ENCODE assay signal across 14 cellular contexts in the genomic region with DNA sequence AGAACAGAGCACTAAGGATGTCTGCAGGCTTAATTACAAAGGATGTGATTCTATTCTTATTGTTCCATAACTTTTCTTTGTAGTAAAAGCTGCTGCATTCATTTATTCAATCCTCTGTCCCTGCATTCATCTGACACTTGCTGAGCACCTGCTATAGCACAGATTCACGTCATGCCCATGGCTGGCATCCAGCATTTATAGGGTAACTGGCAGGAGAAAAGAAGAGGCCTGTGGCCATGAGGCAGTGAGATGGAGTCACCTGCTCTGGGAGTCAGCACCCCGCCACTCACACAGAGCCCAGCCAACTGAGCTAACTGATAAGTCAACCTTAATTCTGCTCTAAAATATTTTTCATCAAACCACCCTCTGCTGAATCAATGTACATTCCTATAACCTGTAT. TPM values are rescaled to one million over a fixed set of nuclear protein-coding genes. Genes with fewer than 3 reads are reported as not detected.
DNase-seq lines count a peak whose midpoint lies in the region; ATAC-seq and TF ChIP-seq lines count a peak whose summit lies in the region.
"Had no signal": no experiment of that assay in that cellular context is flagged by ENCODE, and none has a peak within 500 bp of the region (broad histone marks: within the 10 kb centered on the region; RNA-seq: fewer than 3 reads in every experiment).

No MANE protein-coding gene starts in this region.

- DNase-seq in NCI-H345 (lab: John Stamatoyannopoulos, UW) = peak; percentile 16
- DNase-seq in NCI-H345 treated with DMSO at 0.1 percent for 48 hours (lab: John Stamatoyannopoulos, UW; ENCODE audit: unreplicated experiment) = no peak
- DNase-seq in epithelial cell of prostate (ENCODE audit: low read depth, low spot score) = no peak
- peak in 1 of 2 donors; percentile 46 for DNase-seq in uterus
- no peak for DNase-seq in iPS-NIHi11 (ENCODE audit: low spot score)
- DNase-seq in SKM-1 (lab: John Stamatoyannopoulos, UW; ENCODE audit: unreplicated experiment) = no peak
- DNase-seq: activated CD4-positive, alpha-beta memory T cell treated with anti-CD3 and anti-CD28 coated beads, Interleukin-2, amount 10 ng/mL, durations not matched to agents 7 days and 5 days; activated effector memory CD4-positive, alpha-beta T cell treated with anti-CD3 and anti-CD28 coated beads, Interleukin-2, amount 50 U/mL, for 16 hours; effector CD8-positive, alpha-beta T cell; NCI-H69; substantia nigra had no signal

- H3K27ac ChIP-seq in epithelial cell of prostate = peak overlapping the region; percentile 49
- H3K27ac ChIP-seq in muscle layer of colon (ENCODE audit: low read depth, low read length) = peak overlapping the region; percentile 79
- peak overlapping the region; percentile 73 to 83 for H3K27ac ChIP-seq in uterus
- H3K27ac ChIP-seq: neural progenitor cell had no signal

- H3K27me3 ChIP-seq in muscle layer of colon (ENCODE audit: control insufficient read depth in 1 of 2, insufficient read depth in 2 of 2, low read length in 2 of 2) = no peaks in the 10 kb centered on the region
- H3K27me3 ChIP-seq in uterus = no peaks in the 10 kb centered on the region
- H3K27me3 ChIP-seq: neural progenitor cell had no signal

- intact Hi-C loops in uterus (cut with DNase I; ENCODE audit: low total_unique reads) = no loop called here

- H3K4me3 ChIP-seq in muscle layer of colon (ENCODE audit: low read depth in 1 of 2, low read length in 2 of 2) = no peak overlapping the region
- H3K4me3 ChIP-seq in uterus = no peak overlapping the region
- H3K4me3 ChIP-seq: neural progenitor cell had no signal

- TF ChIP-seq CTCF in uterus (IDR thresholded peaks at IDR 0.05) = no peak

- no peaks in the 10 kb centered on the region for H3K9me3 ChIP-seq in muscle layer of colon (ENCODE audit: low read length)
- H3K9me3 ChIP-seq in uterus = no peaks in the 10 kb centered on the region

- H3K36me3 ChIP-seq in muscle layer of colon (ENCODE audit: insufficient read depth, low read length) = no peaks in the 10 kb centered on the region
- no peaks in the 10 kb centered on the region for H3K36me3 ChIP-seq in uterus
- H3K36me3 ChIP-seq: neural progenitor cell had no signal

- H3K9ac ChIP-seq in muscle layer of colon (ENCODE audit: low read length) = peak overlapping the region; percentile 18
- H3K9ac ChIP-seq: neural progenitor cell had no signal

- no peak for TF ChIP-seq POLR2A in uterus (IDR thresholded peaks at IDR 0.05)

- no peak for ATAC-seq in GM18868 (IDR thresholded peaks at IDR 0.05; ENCODE audit: unreplicated experiment)

- H3K4me1 ChIP-seq in muscle layer of colon (ENCODE audit: insufficient read depth, low read length) = peaks cover 20% of the 10 kb centered on the region
- H3K4me1 ChIP-seq in uterus = peaks cover 0 to 12% of the 10 kb centered on the region in 2 donors
- H3K4me1 ChIP-seq: neural progenitor cell had no signal

RNA-seq across cellular contexts. Expression of a gene that starts 18.3 kb away (rescaled TPM):
- 10 to 100 TPM; 24.7 to 93.0 (median 57.3) TPM for total RNA-seq in uterus
